Comparison of ENCODE assay signal across 1 cellular context in the genomic region with DNA sequence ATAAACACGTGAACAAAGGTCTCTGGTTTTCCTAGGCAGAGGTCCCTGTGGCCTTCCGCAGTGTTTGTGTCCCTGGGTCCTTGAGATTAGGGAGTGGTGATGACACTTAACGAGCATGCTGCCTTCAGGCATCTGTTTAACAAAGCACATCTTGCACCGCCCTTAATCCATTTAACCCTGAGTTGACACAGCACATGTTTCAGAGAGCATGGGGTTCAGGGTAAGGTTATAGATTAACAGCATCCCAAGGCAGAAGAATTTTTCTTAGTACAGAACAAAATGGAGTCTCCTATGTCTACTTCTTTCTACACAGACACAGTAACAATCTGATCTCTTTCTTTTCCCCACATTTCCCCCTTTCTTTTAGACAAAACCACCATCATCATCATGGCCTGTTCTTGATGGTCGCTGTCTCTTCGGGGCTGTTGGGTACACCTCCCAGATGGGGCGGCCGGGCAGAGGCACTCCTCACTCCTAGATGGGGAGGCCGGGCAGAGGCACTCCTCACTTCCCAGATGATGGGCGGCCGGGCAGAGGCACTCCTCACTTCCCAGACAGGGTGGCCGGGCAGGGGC.
TF ChIP-seq lines count a peak whose summit lies in the region.
"Not testable (repeated sequence)": the region's sequence is repeated elsewhere in the genome, so short reads cannot be mapped to it uniquely, and the experiment has no call there.

No MANE protein-coding gene starts in this region.

TF ChIP-seq in HepG2, 621 proteins besides CTCF, POLR2A, EP300 and RAD21 (continued from another document):
- TF ChIP-seq, protein P1, sequence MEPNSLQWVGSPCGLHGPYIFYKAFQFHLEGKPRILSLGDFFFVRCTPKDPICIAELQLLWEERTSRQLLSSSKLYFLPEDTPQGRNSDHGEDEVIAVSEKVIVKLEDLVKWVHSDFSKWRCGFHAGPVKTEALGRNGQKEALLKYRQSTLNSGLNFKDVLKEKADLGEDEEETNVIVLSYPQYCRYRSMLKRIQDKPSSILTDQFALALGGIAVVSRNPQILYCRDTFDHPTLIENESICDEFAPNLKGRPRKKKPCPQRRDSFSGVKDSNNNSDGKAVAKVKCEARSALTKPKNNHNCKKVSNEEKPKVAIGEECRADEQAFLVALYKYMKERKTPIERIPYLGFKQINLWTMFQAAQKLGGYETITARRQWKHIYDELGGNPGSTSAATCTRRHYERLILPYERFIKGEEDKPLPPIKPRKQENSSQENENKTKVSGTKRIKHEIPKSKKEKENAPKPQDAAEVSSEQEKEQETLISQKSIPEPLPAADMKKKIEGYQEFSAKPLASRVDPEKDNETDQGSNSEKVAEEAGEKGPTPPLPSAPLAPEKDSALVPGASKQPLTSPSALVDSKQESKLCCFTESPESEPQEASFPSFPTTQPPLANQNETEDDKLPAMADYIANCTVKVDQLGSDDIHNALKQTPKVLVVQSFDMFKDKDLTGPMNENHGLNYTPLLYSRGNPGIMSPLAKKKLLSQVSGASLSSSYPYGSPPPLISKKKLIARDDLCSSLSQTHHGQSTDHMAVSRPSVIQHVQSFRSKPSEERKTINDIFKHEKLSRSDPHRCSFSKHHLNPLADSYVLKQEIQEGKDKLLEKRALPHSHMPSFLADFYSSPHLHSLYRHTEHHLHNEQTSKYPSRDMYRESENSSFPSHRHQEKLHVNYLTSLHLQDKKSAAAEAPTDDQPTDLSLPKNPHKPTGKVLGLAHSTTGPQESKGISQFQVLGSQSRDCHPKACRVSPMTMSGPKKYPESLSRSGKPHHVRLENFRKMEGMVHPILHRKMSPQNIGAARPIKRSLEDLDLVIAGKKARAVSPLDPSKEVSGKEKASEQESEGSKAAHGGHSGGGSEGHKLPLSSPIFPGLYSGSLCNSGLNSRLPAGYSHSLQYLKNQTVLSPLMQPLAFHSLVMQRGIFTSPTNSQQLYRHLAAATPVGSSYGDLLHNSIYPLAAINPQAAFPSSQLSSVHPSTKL (CRISPR knock-in tag; IDR thresholded peaks at IDR 0.05), result peak; percentile 71
- not testable (repeated sequence) for TF ChIP-seq NR2F6, SOX13 (IDR thresholded peaks at IDR 0.05)
- TF ChIP-seq NR2F6 (CRISPR knock-in tag; IDR thresholded peaks at IDR 0.05) (0 out of 2 replicates have a peak, but pooled peaks have one; percentile 36), SOX13 (CRISPR knock-in tag; conservative IDR thresholded peaks at IDR 0.05 in 1 of 2, IDR thresholded peaks at IDR 0.05 in 1 of 2) (peak in 1 of 2 experiments; percentile 62; a peak in 2 of 4 replicates), SOX5 (CRISPR knock-in tag; IDR thresholded peaks at IDR 0.05; ENCODE audit: borderline replicate concordance) (peak; percentile 71)
